19 cellular contexts compared by ENCODE assay signal in genomic region chr2:203741566-203741965, GRCh38. TPM values are rescaled to one million over a fixed set of nuclear protein-coding genes. Genes with fewer than 3 reads are reported as not detected.
DNase-seq lines count a peak whose midpoint lies in the region; ATAC-seq and TF ChIP-seq lines count a peak whose summit lies in the region.
"Had no signal": no experiment of that assay in that cellular context is flagged by ENCODE, and none has a peak within 500 bp of the region (broad histone marks: within the 10 kb centered on the region; RNA-seq: fewer than 3 reads in every experiment).

No MANE protein-coding gene starts in this region.

- H3K36me3 ChIP-seq in BLaER1 (no peaks in the 10 kb centered on the region), Caco-2 (ENCODE audit: control insufficient read depth, insufficient read depth, low read length) (no peaks in the 10 kb centered on the region), tibial artery (no peaks in the 10 kb centered on the region)
- H3K36me3 ChIP-seq in CD8-positive, alpha-beta T cell (ENCODE audit: insufficient read depth, low read length), result peaks cover 1% of the 10 kb centered on the region
- H3K36me3 ChIP-seq: HAP-1 had no signal

- peak overlapping the region; percentile 70 for H3K4me3 Mint-ChIP-seq in CD8-positive, alpha-beta T cell
- H3K4me3 Mint-ChIP-seq in activated CD8-positive, alpha-beta T cell treated with anti-CD3 and anti-CD28 coated beads, Interleukin-2, amount 10 ng/mL, durations not matched to agents 7 days and 5 days, result peak overlapping the region; percentile 61
- peak overlapping the region; percentile 48 to 85 (median 67) for H3K4me3 Mint-ChIP-seq in naive thymus-derived CD8-positive, alpha-beta T cell
- H3K4me3 Mint-ChIP-seq in Caco-2 (ENCODE audit: unreplicated experiment), result no peak overlapping the region
- H3K4me3 Mint-ChIP-seq: B cell, immature natural killer cell had no signal

- intact Hi-C loops in CD8-positive, alpha-beta T cell (cut with DNase I, micrococcal nuclease), result loop anchor here (1.0 to 5.0 kb wide), 8 partner anchors 10 to 70 kb away; partner anchors contain the start of gene CD28 (in 2 of the 2)
- intact Hi-C loops in Caco-2 (cut with micrococcal nuclease; ENCODE audit: unreplicated experiment), result no loop called here
- intact Hi-C loops in tibial artery (cut with DNase I; ENCODE audit: low total_unique reads), result no loop called here

- H3K27me3 Mint-ChIP-seq in CD8-positive, alpha-beta T cell (ENCODE audit: low read depth), result no peaks in the 10 kb centered on the region
- no peaks in the 10 kb centered on the region for H3K27me3 Mint-ChIP-seq in activated CD8-positive, alpha-beta T cell treated with anti-CD3 and anti-CD28 coated beads, Interleukin-2, amount 10 ng/mL, durations not matched to agents 7 days and 5 days (ENCODE audit: low read depth)
- no peaks in the 10 kb centered on the region for H3K27me3 Mint-ChIP-seq in naive thymus-derived CD8-positive, alpha-beta T cell
- no peaks in the 10 kb centered on the region for H3K27me3 Mint-ChIP-seq in Caco-2 (ENCODE audit: insufficient read depth, unreplicated experiment)

- peaks cover 32% of the 10 kb centered on the region for H3K4me1 ChIP-seq in BLaER1
- H3K4me1 ChIP-seq in CD8-positive, alpha-beta T cell (ENCODE audit: insufficient read depth, low read length), result peaks cover 65% of the 10 kb centered on the region
- H3K4me1 ChIP-seq in Caco-2, result peaks cover 33% of the 10 kb centered on the region
- peaks cover 0 to 13% (median 6%) of the 10 kb centered on the region in 4 donors for H3K4me1 ChIP-seq in tibial artery
- H3K4me1 ChIP-seq: HAP-1 had no signal

- H4K20me1 ChIP-seq in BLaER1, result no peaks in the 10 kb centered on the region

- ATAC-seq in CD8-positive, alpha-beta T cell, result peak; percentile 49
- ATAC-seq in activated CD8-positive, alpha-beta T cell treated with anti-CD3 and anti-CD28 coated beads, Interleukin-2, amount 10 ng/mL, durations not matched to agents 7 days and 5 days, result peak; percentile 57
- ATAC-seq in naive thymus-derived CD8-positive, alpha-beta T cell, result peak; percentile 59 to 73
- ATAC-seq: esophagus mucosa, Right ventricle myocardium inferior had no signal

- peak overlapping the region; percentile 72 for H3K4me2 ChIP-seq in BLaER1

- POLR2A ChIA-PET in CD8-positive, alpha-beta T cell (lab: Charles Lee), result interaction anchor here (0.6 to 3.8 kb wide), 21 partner anchors 8 to 251 kb away, joined by 3 to 102 read pairs (median 4); partner anchors contain the start of gene CD28
- POLR2A ChIA-PET in activated CD8-positive, alpha-beta T cell treated with anti-CD3 and anti-CD28 coated beads, Interleukin-2, amount 10 ng/mL, durations not matched to agents 7 days and 5 days (lab: Charles Lee), result interaction anchor here (0.6 to 5.4 kb wide), 15 partner anchors 8 to 503 kb away, joined by 3 to 90 read pairs (median 13); partner anchors contain the start of genes CD28, CTLA4 and CYP20A1
- POLR2A ChIA-PET in naive thymus-derived CD8-positive, alpha-beta T cell (lab: Charles Lee), result interaction anchor here (1.0 to 10.5 kb wide), 13 partner anchors 9 to 257 kb away, joined by 3 to 194 read pairs (median 12); partner anchors contain the start of gene CD28
- POLR2A ChIA-PET in Caco-2 (lab: Charles Lee), result no interaction called here

- H3K27ac ChIP-seq in BLaER1 (peak overlapping the region; percentile 60; the same call in 1 of the 2 replicates), tibial artery (no peak overlapping the region)
- H3K27ac ChIP-seq in CD8-positive, alpha-beta T cell (ENCODE audit: low read depth, low read length), result peak overlapping the region; percentile 77

- no peak for TF ChIP-seq CTCF in CD8-positive, alpha-beta T cell (IDR thresholded peaks at IDR 0.05)
- TF ChIP-seq CTCF in Caco-2 (IDR thresholded peaks at IDR 0.05; ENCODE audit: insufficient read depth in 1 of 2, low read depth in 1 of 2, low read length in 1 of 2, severe bottlenecking in 1 of 2, unreplicated experiment in 1 of 2), result no peak
- no peak for TF ChIP-seq CTCF in tibial artery (IDR thresholded peaks at IDR 0.05)

- peaks cover 6% of the 10 kb centered on the region for H3K9me3 Mint-ChIP-seq in CD8-positive, alpha-beta T cell
- peaks cover 11% of the 10 kb centered on the region for H3K9me3 Mint-ChIP-seq in activated CD8-positive, alpha-beta T cell treated with anti-CD3 and anti-CD28 coated beads, Interleukin-2, amount 10 ng/mL, durations not matched to agents 7 days and 5 days (ENCODE audit: insufficient read depth)
- H3K9me3 Mint-ChIP-seq in naive thymus-derived CD8-positive, alpha-beta T cell, result peaks cover 0 to 10% (median 0%) of the 10 kb centered on the region in 9 donors
- H3K9me3 Mint-ChIP-seq in Caco-2 (ENCODE audit: unreplicated experiment), result no peaks in the 10 kb centered on the region
- H3K9me3 Mint-ChIP-seq: immature natural killer cell had no signal

- peaks cover 30% of the 10 kb centered on the region for H3K36me3 Mint-ChIP-seq in CD8-positive, alpha-beta T cell
- H3K36me3 Mint-ChIP-seq in activated CD8-positive, alpha-beta T cell treated with anti-CD3 and anti-CD28 coated beads, Interleukin-2, amount 10 ng/mL, durations not matched to agents 7 days and 5 days (ENCODE audit: low read depth), result peaks cover 51% of the 10 kb centered on the region
- H3K36me3 Mint-ChIP-seq in naive thymus-derived CD8-positive, alpha-beta T cell, result peaks cover 14 to 29% (median 24%) of the 10 kb centered on the region in 3 donors
- no peaks in the 10 kb centered on the region for H3K36me3 Mint-ChIP-seq in Caco-2 (ENCODE audit: insufficient read depth, unreplicated experiment)
- H3K36me3 Mint-ChIP-seq: immature natural killer cell had no signal

- H3K4me3 ChIP-seq in BLaER1 (no peak overlapping the region), Caco-2 (ENCODE audit: low read depth, low read length) (no peak overlapping the region), tibial artery (no peak overlapping the region)
- peak overlapping the region; percentile 36 for H3K4me3 ChIP-seq in CD8-positive, alpha-beta T cell (ENCODE audit: low read depth, low read length)
- H3K4me3 ChIP-seq: HAP-1, lung had no signal

- H3K9ac ChIP-seq in BLaER1, result no peak overlapping the region

- H3K27me3 ChIP-seq in BLaER1 (no peaks in the 10 kb centered on the region), Caco-2 (replicated peaks; ENCODE audit: control insufficient read depth, insufficient read depth, low read length) (no peaks in the 10 kb centered on the region), tibial artery (no peaks in the 10 kb centered on the region)
- H3K27me3 ChIP-seq in CD8-positive, alpha-beta T cell (ENCODE audit: insufficient read depth, low read length), result no peaks in the 10 kb centered on the region

- H3K27ac Mint-ChIP-seq in CD8-positive, alpha-beta T cell, result peak overlapping the region; percentile 95
- H3K27ac Mint-ChIP-seq in activated CD8-positive, alpha-beta T cell treated with anti-CD3 and anti-CD28 coated beads, Interleukin-2, amount 10 ng/mL, durations not matched to agents 7 days and 5 days, result peak overlapping the region; percentile 94
- H3K27ac Mint-ChIP-seq in naive thymus-derived CD8-positive, alpha-beta T cell, result peak overlapping the region; percentile 88 to 99 (median 96)
- no peak overlapping the region for H3K27ac Mint-ChIP-seq in Caco-2 (ENCODE audit: unreplicated experiment)
- H3K27ac Mint-ChIP-seq: B cell had no signal

- BruUV-seq in Caco-2 (replicated peaks; lab: Mats Ljungman, UMichigan), result no TSS peak

- CTCF ChIA-PET in CD8-positive, alpha-beta T cell (lab: Charles Lee), result interaction anchor here (0.6 to 7.3 kb wide), 13 partner anchors 8 to 257 kb away, joined by 3 to 51 read pairs (median 4); no protein-coding TSS in a partner anchor
- CTCF ChIA-PET in activated CD8-positive, alpha-beta T cell treated with anti-CD3 and anti-CD28 coated beads, Interleukin-2, amount 10 ng/mL, durations not matched to agents 7 days and 5 days (lab: Charles Lee), result interaction anchor here (1.0 to 7.4 kb wide), 15 partner anchors 9 to 168 kb away, joined by 3 to 95 read pairs (median 9); partner anchors contain the start of genes CD28 and CTLA4
- CTCF ChIA-PET in Caco-2 (lab: Charles Lee), result interaction anchor here (0.9 kb wide), 1 partner anchor 9 kb away, joined by 3 read pairs; no protein-coding TSS in a partner anchor

- peaks cover 80% of the 10 kb centered on the region for H3K4me1 Mint-ChIP-seq in CD8-positive, alpha-beta T cell (ENCODE audit: low read depth)
- H3K4me1 Mint-ChIP-seq in activated CD8-positive, alpha-beta T cell treated with anti-CD3 and anti-CD28 coated beads, Interleukin-2, amount 10 ng/mL, durations not matched to agents 7 days and 5 days (ENCODE audit: low read depth), result peaks cover 75% of the 10 kb centered on the region
- peaks cover 32 to 89% (median 78%) of the 10 kb centered on the region in 4 donors for H3K4me1 Mint-ChIP-seq in naive thymus-derived CD8-positive, alpha-beta T cell
- peaks cover 6% of the 10 kb centered on the region for H3K4me1 Mint-ChIP-seq in Caco-2 (ENCODE audit: low read depth, unreplicated experiment)
- H3K4me1 Mint-ChIP-seq: B cell had no signal

- peak in 2 of 7 experiments; percentile 18 to 45 for DNase-seq in CD8-positive, alpha-beta T cell
- DNase-seq in activated CD8-positive, alpha-beta T cell treated with anti-CD3 and anti-CD28 coated beads, Interleukin-2, amount 10 ng/mL, durations not matched to agents 7 days and 5 days, result no peak
- peak in 6 of 10 donors; percentile 24 to 78 (median 59) for DNase-seq in naive thymus-derived CD8-positive, alpha-beta T cell
- DNase-seq in Caco-2, result no peak
- DNase-seq in HPDE6-E6E7 (ENCODE audit: extremely low spot score), result no peak
- no peak for DNase-seq in tibial artery
- DNase-seq: activated CD4-positive, alpha-beta T cell treated with anti-CD3 and anti-CD28 coated beads for 48 hours; activated effector memory CD4-positive, alpha-beta T cell treated with anti-CD3 and anti-CD28 coated beads, Interleukin-2, amount 50 U/mL, for 16 hours; dermis blood vessel endothelial cell; immature natural killer cell; NCI-H1436 treated with DMSO at 0.1 percent for 48 hours had no signal

- peaks cover 16% of the 10 kb centered on the region for H3K9me3 ChIP-seq in BLaER1
- H3K9me3 ChIP-seq in CD8-positive, alpha-beta T cell (ENCODE audit: low read length), result no peaks in the 10 kb centered on the region
- no peaks in the 10 kb centered on the region for H3K9me3 ChIP-seq in Caco-2
- H3K9me3 ChIP-seq in tibial artery, result no peaks in the 10 kb centered on the region
- H3K9me3 ChIP-seq: HAP-1 had no signal

RNA-seq across cellular contexts. Expression of gene CD28, which starts 35.1 kb away (rescaled TPM):
- 10 to 100 TPM; 78.4 to 80.7 TPM for total RNA-seq in CD8-positive, alpha-beta T cell
- total RNA-seq in activated CD8-positive, alpha-beta T cell treated with anti-CD3 and anti-CD28 coated beads, Interleukin-2, amount 10 ng/mL, durations not matched to agents 7 days and 5 days, result 10 to 100 TPM; 25.6 to 27.2 TPM
- total RNA-seq in naive thymus-derived CD8-positive, alpha-beta T cell, result 100 to 1,000 TPM; 128 to 133 TPM
- polyA plus RNA-seq in naive thymus-derived CD8-positive, alpha-beta T cell, result 10 to 100 TPM; 15.8 to 32.0 (median 29.3) TPM
- 0.30 and 0.84 TPM in 2 replicates for total RNA-seq in Caco-2 (2022)
- total RNA-seq: renal cortical epithelial cell had no signal
- polyA plus RNA-seq: neural cell had no signal

Comparison
In these comparisons a context has a peak if more than half of its experiments do, and no peak if none do; other contexts are left out.
1. H3K27ac ChIP-seq: peak in BLaER1 (single experiment) and CD8-positive, alpha-beta T cell (single experiment); none in tibial artery (0 of 2).
2. DNase-seq: peak in naive thymus-derived CD8-positive, alpha-beta T cell (6 of 10); none in activated CD8-positive, alpha-beta T cell treated with anti-CD3 and anti-CD28 coated beads, Interleukin-2, amount 10 ng/mL, durations not matched to agents 7 days and 5 days (single experiment), Caco-2 (0 of 2), HPDE6-E6E7 (single experiment) and tibial artery (0 of 2).
3. RNA of gene CD28, which starts 35.1 kb away (total RNA-seq): 128 to 133 TPM in naive thymus-derived CD8-positive, alpha-beta T cell, 78.4 to 80.7 TPM in CD8-positive, alpha-beta T cell and 25.6 to 27.2 TPM in activated CD8-positive, alpha-beta T cell treated with anti-CD3 and anti-CD28 coated beads, Interleukin-2, amount 10 ng/mL, durations not matched to agents 7 days and 5 days; 0.30 to 0.84 TPM in Caco-2; every median in the first group is over 10 times any median in the second.
4. intact Hi-C loops: an anchor here in CD8-positive, alpha-beta T cell (1.0 to 5.0 kb wide); none called in Caco-2 and tibial artery.
5. Peak in every context shown above with its lines, with median percentiles within 50 percentile points of each other: ATAC-seq.